In the genomic region with DNA sequence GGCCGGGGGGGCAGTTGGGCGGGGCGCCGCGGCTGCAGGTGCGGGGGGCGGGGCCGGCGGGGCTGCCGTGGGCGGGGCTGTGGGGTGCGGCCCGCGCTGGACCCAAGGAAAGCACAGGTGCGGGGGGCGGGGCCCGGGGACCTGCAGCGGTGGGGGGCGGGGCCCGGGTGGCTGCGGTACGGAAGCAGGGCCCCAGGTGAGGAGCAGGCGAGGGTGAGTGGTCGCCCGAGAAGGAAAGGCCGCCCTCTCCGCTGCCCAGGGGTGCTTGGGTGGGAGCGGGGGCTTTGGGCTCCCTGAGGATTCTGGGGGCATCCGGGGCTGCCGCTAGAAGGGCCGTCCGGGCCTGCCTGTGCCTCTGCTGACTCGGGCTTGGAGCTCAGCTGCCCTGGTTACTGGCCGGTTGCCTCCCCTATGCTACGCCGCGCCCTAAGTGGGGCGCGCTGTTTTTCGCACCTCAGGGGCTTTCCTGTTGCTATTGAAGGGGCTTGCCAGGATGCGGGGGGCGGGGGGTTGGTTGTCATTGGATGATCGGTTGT, we compare ENCODE assay signal across 8 cellular contexts. TPM values are rescaled to one million over a fixed set of nuclear protein-coding genes. Genes with fewer than 3 reads are reported as not detected.
DNase-seq lines count a peak whose midpoint lies in the region; ATAC-seq and TF ChIP-seq lines count a peak whose summit lies in the region.

No MANE protein-coding gene starts in this region.

- H4K20me1 ChIP-seq in GM23338 (replicated peaks; ENCODE audit: insufficient read depth), result peaks cover 21% of the 10 kb centered on the region; the same call in 1 of the 2 replicates
- no peaks in the 10 kb centered on the region for H4K20me1 ChIP-seq in OCI-LY3 (ENCODE audit: insufficient read depth, low read length)

- H3K36me3 Mint-ChIP-seq in GM23338 (ENCODE audit: low read depth), result no peaks in the 10 kb centered on the region
- H3K36me3 Mint-ChIP-seq in MCF 10A (ENCODE audit: insufficient read depth, unreplicated experiment), result peaks cover 5% of the 10 kb centered on the region

- no peaks in the 10 kb centered on the region for H3K9me3 Mint-ChIP-seq in GM23338
- peaks cover 7% of the 10 kb centered on the region for H3K9me3 Mint-ChIP-seq in MCF 10A (ENCODE audit: unreplicated experiment)

- CTCF ChIA-PET in MCF 10A (lab: Yijun Ruan, JAX), result interaction anchor here (0.6 kb wide), 1 partner anchor 620 kb away, joined by 5 read pairs; no protein-coding TSS in a partner anchor

- H3K4me1 ChIP-seq in BE2C, result no peaks in the 10 kb centered on the region; the same call in 1 of the 2 replicates
- peaks cover 27% of the 10 kb centered on the region for H3K4me1 ChIP-seq in GM23338 (ENCODE audit: insufficient read depth)
- H3K4me1 ChIP-seq in OCI-LY3 (ENCODE audit: low read length), result peaks cover 5% of the 10 kb centered on the region; the same call in 1 of the 2 replicates

- peak; percentile 60 for ATAC-seq in GM23338
- no peak for ATAC-seq in GM18909 (IDR thresholded peaks at IDR 0.05; ENCODE audit: poor library complexity, unreplicated experiment)
- ATAC-seq in HG03439 (IDR thresholded peaks at IDR 0.05; ENCODE audit: unreplicated experiment), result no peak

- H2AFZ ChIP-seq in GM23338 (peak overlapping the region; percentile 66; the same call in 1 of the 2 replicates), OCI-LY3 (ENCODE audit: low read depth, low read length) (0 out of 2 replicates have a peak overlapping the region, but pooled peaks have one; percentile 27)

- no peak overlapping the region for H3K9ac ChIP-seq in OCI-LY3 (ENCODE audit: low read length)

- H3K4me2 ChIP-seq in GM23338 (peak overlapping the region; percentile 84), OCI-LY3 (ENCODE audit: low read length) (peak overlapping the region; percentile 88)

- no TSS peak for BruUV-seq in MCF 10A (replicated peaks; lab: Mats Ljungman, UMichigan)

- intact Hi-C loops in MCF 10A (cut with micrococcal nuclease), result no loop called here

- peak overlapping the region; percentile 74 for H3K27ac Mint-ChIP-seq in GM23338
- H3K27ac Mint-ChIP-seq in MCF 10A (ENCODE audit: low read depth, unreplicated experiment), result no peak overlapping the region

- peaks cover 10% of the 10 kb centered on the region; the same call in 1 of the 2 replicates for H3F3A ChIP-seq in GM23338 (replicated peaks; ENCODE audit: low read depth)

- DNase-seq in BE2C (no peak), GM23338 (ENCODE audit: low spot score) (peak; percentile 96), MCF 10A (ENCODE audit: unreplicated experiment) (peak; percentile 34), kidney epithelial cell (ENCODE audit: low read depth) (no peak)
- DNase-seq in stimulated activated CD8-positive, alpha-beta memory T cell treated with anti-CD3 and anti-CD28 coated beads, Interleukin-4, amount 100 ng/mL, for 48 hours, result peak; percentile 27

- H3K79me2 ChIP-seq in GM23338 (replicated peaks; ENCODE audit: insufficient read depth), result peaks cover 26% of the 10 kb centered on the region
- H3K79me2 ChIP-seq in OCI-LY3 (ENCODE audit: low read length), result no peaks in the 10 kb centered on the region

- H3K4me1 Mint-ChIP-seq in GM23338, result peaks cover 24% of the 10 kb centered on the region
- H3K4me1 Mint-ChIP-seq in MCF 10A (ENCODE audit: insufficient read depth, unreplicated experiment), result peaks cover 5% of the 10 kb centered on the region

- H3K9me3 ChIP-seq in BE2C (no peaks in the 10 kb centered on the region), OCI-LY3 (ENCODE audit: insufficient read depth, low read length) (no peaks in the 10 kb centered on the region)

- H3K27me3 ChIP-seq in BE2C (peaks cover 3% of the 10 kb centered on the region; the same call in 1 of the 2 replicates), GM23338 (ENCODE audit: insufficient read depth) (peaks cover 14% of the 10 kb centered on the region), OCI-LY3 (ENCODE audit: low read depth, low read length) (peaks cover 17% of the 10 kb centered on the region; the same call in 1 of the 2 replicates), kidney epithelial cell (ENCODE audit: control insufficient read depth, insufficient read depth, low read length) (peaks cover 9% of the 10 kb centered on the region)

- H3K27ac ChIP-seq in GM23338 (ENCODE audit: low read depth), result peak overlapping the region; percentile 84
- no peak overlapping the region for H3K27ac ChIP-seq in OCI-LY3 (ENCODE audit: low read length)

- POLR2A ChIA-PET in MCF 10A (lab: Yijun Ruan, JAX), result interaction anchor here (0.6 to 1.4 kb wide), 2 partner anchors 107 to 272 kb away, joined by 3 to 6 read pairs; no protein-coding TSS in a partner anchor

- H3K4me3 ChIP-seq in BE2C (ENCODE audit: low read depth, low read length), result 0 out of 2 replicates have a peak overlapping the region, but pooled peaks have one; percentile 8
- peak overlapping the region; percentile 69 for H3K4me3 ChIP-seq in GM23338
- peak overlapping the region; percentile 84 for H3K4me3 ChIP-seq in OCI-LY3 (ENCODE audit: low read length)
- peak overlapping the region; percentile 44 for H3K4me3 ChIP-seq in kidney epithelial cell (ENCODE audit: low read depth, low read length)

- H3K36me3 ChIP-seq in BE2C (no peaks in the 10 kb centered on the region), GM23338 (ENCODE audit: insufficient read depth) (no peaks in the 10 kb centered on the region), OCI-LY3 (replicated peaks; ENCODE audit: low read depth, low read length) (no peaks in the 10 kb centered on the region), kidney epithelial cell (ENCODE audit: control insufficient read depth, insufficient read depth, low read length) (no peaks in the 10 kb centered on the region)

- H3K4me3 Mint-ChIP-seq in GM23338 (peak overlapping the region; percentile 82), MCF 10A (ENCODE audit: unreplicated experiment) (peak overlapping the region; percentile 60)

- no peaks in the 10 kb centered on the region for H3K9me2 ChIP-seq in GM23338 (ENCODE audit: insufficient read depth)

- peaks cover 10% of the 10 kb centered on the region for H3K27me3 Mint-ChIP-seq in GM23338 (ENCODE audit: insufficient read depth, low read depth, poor library complexity)
- no peaks in the 10 kb centered on the region for H3K27me3 Mint-ChIP-seq in MCF 10A (ENCODE audit: insufficient read depth, unreplicated experiment)

- TF ChIP-seq CTCF in BE2C (IDR thresholded peaks at IDR 0.05; ENCODE audit: low read depth, low read length), result no peak
- no peak for TF ChIP-seq CTCF in GM23338 (conservative IDR thresholded peaks at IDR 0.05; ENCODE audit: low read depth in 2 of 2)
- no peak for TF ChIP-seq CTCF in OCI-LY3 (IDR thresholded peaks at IDR 0.05; ENCODE audit: low read depth, low read length)
- no peak for TF ChIP-seq CTCF in MCF 10A (IDR thresholded peaks at IDR 0.05; ENCODE audit: unreplicated experiment)
- no peak for TF ChIP-seq CTCF in kidney epithelial cell (IDR thresholded peaks at IDR 0.05; ENCODE audit: insufficient read depth, low read length, poor library complexity, severe bottlenecking)

TF ChIP-seq in GM23338, 12 proteins besides CTCF, POLR2A, EP300 and RAD21 (continues in another document):
- TF ChIP-seq STAT1 (IDR thresholded peaks at IDR 0.05; ENCODE audit: unreplicated experiment), result no peak
- TF ChIP-seq POLR2AphosphoS5 (IDR thresholded peaks at IDR 0.05; ENCODE audit: low read depth), result no peak
- TF ChIP-seq, protein P1, sequence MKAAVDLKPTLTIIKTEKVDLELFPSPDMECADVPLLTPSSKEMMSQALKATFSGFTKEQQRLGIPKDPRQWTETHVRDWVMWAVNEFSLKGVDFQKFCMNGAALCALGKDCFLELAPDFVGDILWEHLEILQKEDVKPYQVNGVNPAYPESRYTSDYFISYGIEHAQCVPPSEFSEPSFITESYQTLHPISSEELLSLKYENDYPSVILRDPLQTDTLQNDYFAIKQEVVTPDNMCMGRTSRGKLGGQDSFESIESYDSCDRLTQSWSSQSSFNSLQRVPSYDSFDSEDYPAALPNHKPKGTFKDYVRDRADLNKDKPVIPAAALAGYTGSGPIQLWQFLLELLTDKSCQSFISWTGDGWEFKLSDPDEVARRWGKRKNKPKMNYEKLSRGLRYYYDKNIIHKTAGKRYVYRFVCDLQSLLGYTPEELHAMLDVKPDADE (IDR thresholded peaks at IDR 0.05), result no peak
- TF ChIP-seq EZH2 (IDR thresholded peaks at IDR 0.05; ENCODE audit: low read depth, unreplicated experiment), result no peak
- no peak for TF ChIP-seq REST (IDR thresholded peaks at IDR 0.05; ENCODE audit: unreplicated experiment)
- TF ChIP-seq EZH2phosphoT487 (IDR thresholded peaks at IDR 0.05; ENCODE audit: unreplicated experiment), result no peak

RNA-seq across cellular contexts. Expression of gene RALGPS1, which starts 0.8 kb away (rescaled TPM):
- polyA plus RNA-seq in BE2C (2012; ENCODE audit: insufficient read depth, insufficient read length, low read depth), result 9.3 TPM
- 35.9 and 57.1 TPM in 2 replicates for total RNA-seq in GM23338 (2014; rRNA removed; shearing (Covaris generic))
- 16.5 and 18.2 TPM in 2 replicates for polyA plus RNA-seq in GM23338 (2016; fragmentation: Nextera tagmentation; extraction: Ambion mirVana)
- 2.4 and 3.3 TPM in 2 replicates for total RNA-seq in MCF 10A (2022)
- 5.6 and 8.8 TPM in 2 replicates for total RNA-seq in kidney epithelial cell

RNA-seq across cellular contexts. Expression of gene ZBTB34, which starts 54.9 kb away (rescaled TPM):
- polyA plus RNA-seq in BE2C (2012; ENCODE audit: insufficient read depth, insufficient read length, low read depth), result 4.4 TPM
- 21.9 and 23.7 TPM in 2 replicates for total RNA-seq in GM23338 (2014; rRNA removed; shearing (Covaris generic))
- 5.5 and 6.4 TPM in 2 replicates for polyA plus RNA-seq in GM23338 (2016; fragmentation: Nextera tagmentation; extraction: Ambion mirVana)
- total RNA-seq in MCF 10A (2022) (4.6 and 6.9 TPM in 2 replicates), kidney epithelial cell (10.4 and 11.2 TPM in 2 replicates)

Comparison
In these comparisons a context has a peak if more than half of its experiments do, and no peak if none do; other contexts are left out.
1. DNase-seq: peak in GM23338 (single experiment), MCF 10A (single experiment) and stimulated activated CD8-positive, alpha-beta memory T cell treated with anti-CD3 and anti-CD28 coated beads, Interleukin-4, amount 100 ng/mL, for 48 hours (single experiment); none in BE2C (single experiment) and kidney epithelial cell (single experiment).
2. H3K4me3 ChIP-seq: peak in every context shown above with its lines; median percentile 84 in OCI-LY3; 69 in GM23338; 44 in kidney epithelial cell; 8 in BE2C.